ENCODE assay signal across 16 cellular contexts in genomic region chrX:95057341-95057740, GRCh38.
DNase-seq lines count a peak whose midpoint lies in the region; ATAC-seq and TF ChIP-seq lines count a peak whose summit lies in the region.
"Had no signal": no experiment of that assay in that cellular context is flagged by ENCODE, and none has a peak within 500 bp of the region (broad histone marks: within the 10 kb centered on the region; RNA-seq: fewer than 3 reads in every experiment).

No MANE protein-coding gene starts in this region.

- DNase-seq in HCEC 1CT, result peak; percentile 27
- DNase-seq in astrocyte of the cerebellum (ENCODE audit: low read depth), result peak; percentile 46
- peak; percentile 62 for DNase-seq in fibroblast of the aortic adventitia (ENCODE audit: low read depth)
- no peak for DNase-seq in smooth muscle cell (lab: John Stamatoyannopoulos, UW; ENCODE audit: unreplicated experiment)
- DNase-seq in C1 segment of cervical spinal cord (lab: John Stamatoyannopoulos, UW), result no peak
- no peak for DNase-seq in activated CD8-positive, alpha-beta memory T cell treated with anti-CD3 and anti-CD28 coated beads for 24 hours
- DNase-seq: BE2C; Calu3; CD4-positive, alpha-beta memory T cell; GDM1; NCI-H1436; NCI-H2029 treated with DMSO at 0.1 percent for 48 hours had no signal

- no peak for TF ChIP-seq CTCF in astrocyte of the cerebellum (IDR thresholded peaks at IDR 0.05; ENCODE audit: low read depth, low read length, missing control alignments)
- no peak for TF ChIP-seq CTCF in fibroblast of the aortic adventitia (IDR thresholded peaks at IDR 0.05; ENCODE audit: insufficient read depth, low read length)
- no peak for TF ChIP-seq CTCF in smooth muscle cell (IDR thresholded peaks at IDR 0.05; ENCODE audit: borderline replicate concordance, insufficient read depth, poor library complexity, severe bottlenecking)

- no peak overlapping the region for H2AFZ ChIP-seq in smooth muscle cell (ENCODE audit: low read depth)

- no peaks in the 10 kb centered on the region for H4K20me1 ChIP-seq in smooth muscle cell (ENCODE audit: low read depth)

- WGBS in smooth muscle cell (ENCODE audit: low lambda C conversion rate), result 45% methylated on average over 2 of the region's 2 CpGs

- no peak overlapping the region for H3K4me2 ChIP-seq in smooth muscle cell

- no peaks in the 10 kb centered on the region for H3K79me2 ChIP-seq in smooth muscle cell (ENCODE audit: low read depth)

- peaks cover 10% of the 10 kb centered on the region for H3K4me1 ChIP-seq in smooth muscle cell (ENCODE audit: low read depth)
- H3K4me1 ChIP-seq: BE2C had no signal

- H3F3A ChIP-seq in smooth muscle cell (ENCODE audit: low read depth), result peaks cover 11% of the 10 kb centered on the region

- peak overlapping the region; percentile 93 for H3K27ac ChIP-seq in smooth muscle cell (ENCODE audit: low read depth)

- H3K27me3 ChIP-seq in smooth muscle cell (ENCODE audit: low read depth), result no peaks in the 10 kb centered on the region
- H3K27me3 ChIP-seq: BE2C had no signal

- no peaks in the 10 kb centered on the region for H3K36me3 ChIP-seq in smooth muscle cell (ENCODE audit: low read depth)
- H3K36me3 ChIP-seq: BE2C, HAP-1 had no signal

- no peak overlapping the region for H3K4me3 ChIP-seq in astrocyte of the cerebellum (ENCODE audit: low read depth, low read length)
- H3K4me3 ChIP-seq in fibroblast of the aortic adventitia (ENCODE audit: low read depth, low read length), result no peak overlapping the region
- no peak overlapping the region for H3K4me3 ChIP-seq in smooth muscle cell
- H3K4me3 ChIP-seq: GM12878, HAP-1, K562 had no signal

- H3K9ac ChIP-seq in smooth muscle cell (ENCODE audit: low read depth), result no peak overlapping the region

- no peak for ATAC-seq in HG03342 (IDR thresholded peaks at IDR 0.05; ENCODE audit: unreplicated experiment)
- ATAC-seq: GM12878, K562 had no signal

- in situ Hi-C loops in astrocyte of the cerebellum (cut with HindIII; ENCODE audit: low sequenced_read_pairs), result no loop called here

- H3K9me3 ChIP-seq in smooth muscle cell (replicated peaks; ENCODE audit: low read depth), result no peaks in the 10 kb centered on the region
- H3K9me3 ChIP-seq: BE2C, HAP-1 had no signal

Comparison
In these comparisons a context has a peak if more than half of its experiments do, and no peak if none do; other contexts are left out.
1. DNase-seq: peak in HCEC 1CT (single experiment), astrocyte of the cerebellum (single experiment) and fibroblast of the aortic adventitia (single experiment); none in smooth muscle cell (single experiment), C1 segment of cervical spinal cord (0 of 14) and activated CD8-positive, alpha-beta memory T cell treated with anti-CD3 and anti-CD28 coated beads for 24 hours (single experiment).